Comparison of ENCODE assay signal across 10 cellular contexts in genomic region chr4:68959085-68959484, GRCh38. TPM values are rescaled to one million over a fixed set of nuclear protein-coding genes. Genes with fewer than 3 reads are reported as not detected.
"Had no signal": no experiment of that assay in that cellular context is flagged by ENCODE, and none has a peak within 500 bp of the region (broad histone marks: within the 10 kb centered on the region; RNA-seq: fewer than 3 reads in every experiment).

No MANE protein-coding gene starts in this region.

RNA-seq across cellular contexts. Expression of gene UGT2A3, which starts 7.5 kb away (rescaled TPM):
- total RNA-seq: subcutaneous adipose tissue, temporal lobe, testis, thoracic aorta, thyroid gland, tibial nerve, upper lobe of right lung, uterus, vagina had no signal
- polyA plus RNA-seq: urinary bladder had no signal
